Comparison of ENCODE assay signal across 8 cellular contexts in the genomic region with DNA sequence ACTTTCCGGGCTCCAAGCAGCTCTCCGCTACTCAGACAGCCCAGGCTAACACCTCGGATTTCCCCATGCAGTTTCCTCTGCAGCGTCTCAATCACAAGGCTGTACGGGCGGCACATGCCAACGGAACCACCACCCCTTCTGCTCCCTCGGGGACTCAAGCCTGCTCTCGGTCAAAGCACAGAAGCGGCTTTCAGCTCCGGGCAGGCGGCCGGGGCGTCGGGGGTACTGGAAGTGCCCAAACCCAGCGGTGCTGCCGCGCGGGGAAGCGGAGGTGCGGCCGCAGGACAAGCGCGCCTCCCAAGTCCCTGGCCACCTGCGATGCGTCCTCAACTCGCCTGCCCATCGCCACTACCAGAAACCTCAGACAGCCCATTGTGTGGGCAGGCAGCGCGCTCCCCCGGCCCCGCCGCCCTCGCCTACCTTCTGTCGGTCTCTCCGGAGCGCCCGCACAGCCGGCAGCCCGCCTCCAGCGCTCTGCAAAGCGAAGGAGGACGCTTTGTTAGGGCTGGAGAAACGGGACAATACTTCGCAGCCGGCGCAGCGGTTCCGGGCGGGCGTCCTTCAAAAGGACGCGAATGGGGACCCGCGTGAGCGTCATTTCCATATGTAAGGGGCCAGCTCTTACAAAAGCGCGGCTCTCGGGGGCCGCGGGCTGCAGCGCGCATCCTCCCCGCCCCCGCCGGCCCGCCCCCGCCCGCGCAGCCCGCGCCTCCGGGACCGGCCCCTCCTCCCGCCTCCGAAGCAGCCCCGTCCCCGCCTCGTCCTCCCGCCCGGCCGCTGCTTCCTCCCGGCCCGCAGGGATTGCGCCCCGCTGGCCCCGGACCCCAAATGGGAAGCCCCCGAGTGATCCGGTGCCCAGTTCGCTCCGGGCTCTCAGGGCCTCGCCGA. TPM values are rescaled to one million over a fixed set of nuclear protein-coding genes. Genes with fewer than 3 reads are reported as not detected.
DNase-seq lines count a peak whose midpoint lies in the region; ATAC-seq and TF ChIP-seq lines count a peak whose summit lies in the region.

No MANE protein-coding gene starts in this region.

- no peaks in the 10 kb centered on the region for H3K9me3 Mint-ChIP-seq in activated naive CD8-positive, alpha-beta T cell treated with anti-CD3 and anti-CD28 coated beads, Interleukin-2, amount 10 ng/mL, durations not matched to agents 7 days and 5 days
- no peaks in the 10 kb centered on the region for H3K9me3 Mint-ChIP-seq in progenitor cell of endocrine pancreas (ENCODE audit: low read depth)

- H3K4me3 ChIP-seq in SK-N-MC: peak overlapping the region; percentile 95
- H3K4me3 ChIP-seq in aorta (ENCODE audit: low read length in 2 of 2): peak overlapping the region; percentile 76 to 98

- peak overlapping the region; percentile 71 for H3K9ac ChIP-seq in SK-N-MC (ENCODE audit: insufficient read length)

- peaks cover 3% of the 10 kb centered on the region; the same call in 1 of the 2 replicates for H3K36me3 ChIP-seq in SK-N-MC (ENCODE audit: insufficient read depth, low read length)
- H3K36me3 ChIP-seq in aorta (ENCODE audit: control insufficient read depth in 1 of 2, insufficient read depth in 2 of 2, low read length in 1 of 2): peaks cover 0 to 1% of the 10 kb centered on the region in 2 donors

- H3K27me3 Mint-ChIP-seq in activated naive CD8-positive, alpha-beta T cell treated with anti-CD3 and anti-CD28 coated beads, Interleukin-2, amount 10 ng/mL, durations not matched to agents 7 days and 5 days: peaks cover 9% of the 10 kb centered on the region
- peaks cover 82% of the 10 kb centered on the region for H3K27me3 Mint-ChIP-seq in progenitor cell of endocrine pancreas

- intact Hi-C loops in left cardiac atrium (cut with DNase I): no loop called here
- intact Hi-C loops in aorta (cut with DNase I): no loop called here

- H3K27ac ChIP-seq in SK-N-MC (no peak overlapping the region), aorta (ENCODE audit: low read depth in 1 of 2, low read length in 2 of 2) (peak overlapping the region in 1 of 2 donors; percentile 80)

- no peaks in the 10 kb centered on the region for H3K27me3 ChIP-seq in aorta (ENCODE audit: control insufficient read depth in 1 of 2, insufficient read depth in 2 of 2, low read length in 1 of 2)

- DNase-seq in DMS 273 (lab: John Stamatoyannopoulos, UW; ENCODE audit: unreplicated experiment) (peak; percentile 83), HuH-7 (ENCODE audit: low spot score) (peak; percentile 23), SK-N-MC (ENCODE audit: low read depth, low spot score) (no peak), left cardiac atrium (peak; percentile 59), progenitor cell of endocrine pancreas (ENCODE audit: low spot score, unreplicated experiment) (peak; percentile 25), aorta (peak; percentile 76 to 85)
- DNase-seq in activated naive CD8-positive, alpha-beta T cell treated with anti-CD3 and anti-CD28 coated beads, Interleukin-2, amount 10 ng/mL, durations not matched to agents 7 days and 5 days: peak; percentile 72

- TF ChIP-seq CTCF in progenitor cell of endocrine pancreas (IDR thresholded peaks at IDR 0.05; ENCODE audit: unreplicated experiment): no peak

- peak overlapping the region; percentile 61 for H3K27ac Mint-ChIP-seq in activated naive CD8-positive, alpha-beta T cell treated with anti-CD3 and anti-CD28 coated beads, Interleukin-2, amount 10 ng/mL, durations not matched to agents 7 days and 5 days
- H3K27ac Mint-ChIP-seq in progenitor cell of endocrine pancreas: peak overlapping the region; percentile 11

- H3K36me3 Mint-ChIP-seq in activated naive CD8-positive, alpha-beta T cell treated with anti-CD3 and anti-CD28 coated beads, Interleukin-2, amount 10 ng/mL, durations not matched to agents 7 days and 5 days: peaks cover 18% of the 10 kb centered on the region
- H3K36me3 Mint-ChIP-seq in progenitor cell of endocrine pancreas (ENCODE audit: insufficient read depth): peaks cover 5% of the 10 kb centered on the region

- POLR2A ChIA-PET in activated naive CD8-positive, alpha-beta T cell treated with anti-CD3 and anti-CD28 coated beads, Interleukin-2, amount 10 ng/mL, durations not matched to agents 7 days and 5 days (lab: Charles Lee): interaction anchor here (0.6 to 3.7 kb wide), 12 partner anchors 8 to 930 kb away, joined by 3 to 34 read pairs (median 4); no protein-coding TSS in a partner anchor

- ATAC-seq in GM21447 (IDR thresholded peaks at IDR 0.05; ENCODE audit: unreplicated experiment) (peak; percentile 39), left cardiac atrium (peak; percentile 73), aorta (ENCODE audit: low FRiP score) (peak; percentile 70)
- peak; percentile 48 for ATAC-seq in activated naive CD8-positive, alpha-beta T cell treated with anti-CD3 and anti-CD28 coated beads, Interleukin-2, amount 10 ng/mL, durations not matched to agents 7 days and 5 days (ENCODE audit: low read depth)

- 1% methylated on average over 71 to 93 of the region's 93 CpGs for WGBS in aorta, 2 donors

- peaks cover 35% of the 10 kb centered on the region for H3K4me1 Mint-ChIP-seq in activated naive CD8-positive, alpha-beta T cell treated with anti-CD3 and anti-CD28 coated beads, Interleukin-2, amount 10 ng/mL, durations not matched to agents 7 days and 5 days
- peaks cover 23% of the 10 kb centered on the region for H3K4me1 Mint-ChIP-seq in progenitor cell of endocrine pancreas (ENCODE audit: low read depth)

- H3K4me1 ChIP-seq in aorta (ENCODE audit: control insufficient read depth in 1 of 2, insufficient read depth in 2 of 2, low read length in 2 of 2): no peaks in the 10 kb centered on the region

- H3K9me3 ChIP-seq in SK-N-MC (ENCODE audit: low read depth, low read length) (no peaks in the 10 kb centered on the region), aorta (ENCODE audit: control insufficient read depth, low read length) (no peaks in the 10 kb centered on the region)

- H3K4me3 Mint-ChIP-seq in activated naive CD8-positive, alpha-beta T cell treated with anti-CD3 and anti-CD28 coated beads, Interleukin-2, amount 10 ng/mL, durations not matched to agents 7 days and 5 days: peak overlapping the region; percentile 88
- H3K4me3 Mint-ChIP-seq in progenitor cell of endocrine pancreas (ENCODE audit: low read depth): peak overlapping the region; percentile 73

RNA-seq across cellular contexts. Expression of a gene that starts 0.7 kb away (rescaled TPM):
- total RNA-seq in activated naive CD8-positive, alpha-beta T cell treated with anti-CD3 and anti-CD28 coated beads, Interleukin-2, amount 10 ng/mL, durations not matched to agents 7 days and 5 days: 100 to 1,000 TPM; 106 to 113 TPM
- total RNA-seq in left cardiac atrium: 10 to 100 TPM; 31.8 to 41.9 TPM
- total RNA-seq in progenitor cell of endocrine pancreas: 21.0 and 22.2 TPM in 2 replicates
- 10 to 100 TPM; 54.3 to 57.7 TPM for total RNA-seq in aorta
- 1 to 10 TPM; 7.7 to 8.1 TPM for polyA plus RNA-seq in aorta

RNA-seq across cellular contexts. Expression of a gene that starts 41.6 kb away (rescaled TPM):
- total RNA-seq in activated naive CD8-positive, alpha-beta T cell treated with anti-CD3 and anti-CD28 coated beads, Interleukin-2, amount 10 ng/mL, durations not matched to agents 7 days and 5 days: not detected
- total RNA-seq in left cardiac atrium (under 1 TPM in 1 of 2 donors, not detected in 1; 0.18 TPM), progenitor cell of endocrine pancreas (not detected in 2 replicates), aorta (not detected)
- polyA plus RNA-seq in aorta: under 1 TPM in 1 of 2 donors, not detected in 1; 0.13 TPM
